Comparison of ENCODE assay signal across 1 cellular context in genomic region chr3:127006781-127007436, GRCh38.
TF ChIP-seq lines count a peak whose summit lies in the region.

No MANE protein-coding gene starts in this region.

TF ChIP-seq in GM23338, 12 proteins besides CTCF, POLR2A, EP300 and RAD21:
- TF ChIP-seq STAT1 (IDR thresholded peaks at IDR 0.05; ENCODE audit: unreplicated experiment) (no peak), EZH2phosphoT487 (IDR thresholded peaks at IDR 0.05; ENCODE audit: unreplicated experiment) (no peak), NANOG (IDR thresholded peaks at IDR 0.05; ENCODE audit: borderline replicate concordance) (no peak), EZH2 (IDR thresholded peaks at IDR 0.05; ENCODE audit: low read depth, unreplicated experiment) (no peak), ZNF462 (CRISPR knock-in tag; IDR thresholded peaks at IDR 0.05) (no peak), ZNF331 (CRISPR knock-in tag; IDR thresholded peaks at IDR 0.05; ENCODE audit: low read depth) (no peak), REST (IDR thresholded peaks at IDR 0.05; ENCODE audit: unreplicated experiment) (no peak), JUNB (IDR thresholded peaks at IDR 0.05; ENCODE audit: unreplicated experiment) (no peak), ETS1 (IDR thresholded peaks at IDR 0.05) (no peak), CREB1 (CRISPR knock-in tag; IDR thresholded peaks at IDR 0.05; ENCODE audit: low read depth) (no peak), POLR2AphosphoS5 (IDR thresholded peaks at IDR 0.05; ENCODE audit: low read depth) (no peak), ZNF114 (CRISPR knock-in tag; IDR thresholded peaks at IDR 0.05) (no peak)
